In genomic region chr5:163658702-163659567, GRCh38 we compare ENCODE assay signal across 21 cellular contexts.
DNase-seq lines count a peak whose midpoint lies in the region; ATAC-seq and TF ChIP-seq lines count a peak whose summit lies in the region.
"Had no signal": no experiment of that assay in that cellular context is flagged by ENCODE, and none has a peak within 500 bp of the region (broad histone marks: within the 10 kb centered on the region; RNA-seq: fewer than 3 reads in every experiment).

No MANE protein-coding gene starts in this region.

- in situ Hi-C loops in GM13977 (cut with MboI; ENCODE audit: low pct_unique_long_range_greater_than_20kb, low sequenced_read_pairs, unreplicated experiment) = no loop called here

- H3K27ac Mint-ChIP-seq in glutamatergic neuron (ENCODE audit: unreplicated experiment) = peak overlapping the region; percentile 92
- H3K27ac Mint-ChIP-seq: CD4-positive, alpha-beta T cell; nephron progenitor cell had no signal

- no peak for TF ChIP-seq CTCF in glutamatergic neuron (IDR thresholded peaks at IDR 0.05; ENCODE audit: partially characterized antibody, unreplicated experiment)
- TF ChIP-seq CTCF in GM13977 (IDR thresholded peaks at IDR 0.05; ENCODE audit: extremely low read depth, insufficient read depth, missing control alignments) = no peak

- no peak for ATAC-seq in HG02571 (IDR thresholded peaks at IDR 0.05; ENCODE audit: unreplicated experiment)
- no peak for ATAC-seq in activated T-cell treated with anti-CD3 and anti-CD28 coated beads, Interleukin-2, amount 50 U/mL, for 4 hours
- ATAC-seq: left lung, psoas muscle, Right ventricle myocardium inferior had no signal

- H3K27me3 Mint-ChIP-seq in glutamatergic neuron (ENCODE audit: unreplicated experiment) = no peaks in the 10 kb centered on the region
- no peaks in the 10 kb centered on the region for H3K27me3 Mint-ChIP-seq in activated T-cell treated with anti-CD3 and anti-CD28 coated beads, Interleukin-2, amount 50 U/mL, for 4 hours (ENCODE audit: low read depth)

- peak; percentile 98 for DNase-seq in DMS 273 treated with DMSO at 0.1 percent for 48 hours (lab: John Stamatoyannopoulos, UW)
- peak; percentile 5 for DNase-seq in NCI-H2227 (lab: John Stamatoyannopoulos, UW; ENCODE audit: unreplicated experiment)
- DNase-seq in SK-N-DZ (ENCODE audit: low spot score) = peak; percentile 62
- peak; percentile 24 for DNase-seq in glutamatergic neuron
- DNase-seq in GM13977 (ENCODE audit: low spot score) = no peak
- DNase-seq in nucleus accumbens (lab: John Stamatoyannopoulos, UW) = no peak
- no peak for DNase-seq in activated T-cell treated with anti-CD3 and anti-CD28 coated beads, Interleukin-2, amount 50 U/mL, for 4 hours
- DNase-seq: activated naive CD4-positive, alpha-beta T cell; CD4-positive, alpha-beta T cell; DMS79; effector CD8-positive, alpha-beta T cell; head of caudate nucleus; KG1; left lung; NCI-H1105; nephron progenitor cell; psoas muscle; stimulated activated CD4-positive, alpha-beta T cell treated with anti-CD3 and anti-CD28 coated beads, Interleukin-4, amount 100 ng/mL, for 24 hours; uterus had no signal

- H3K36me3 Mint-ChIP-seq in glutamatergic neuron (ENCODE audit: unreplicated experiment) = no peaks in the 10 kb centered on the region
- H3K36me3 Mint-ChIP-seq in activated T-cell treated with anti-CD3 and anti-CD28 coated beads, Interleukin-2, amount 50 U/mL, for 4 hours (ENCODE audit: insufficient read depth) = no peaks in the 10 kb centered on the region

- peak overlapping the region; percentile 26 for H3K4me3 Mint-ChIP-seq in glutamatergic neuron (ENCODE audit: unreplicated experiment)
- no peak overlapping the region for H3K4me3 Mint-ChIP-seq in activated T-cell treated with anti-CD3 and anti-CD28 coated beads, Interleukin-2, amount 50 U/mL, for 4 hours
- H3K4me3 Mint-ChIP-seq: CD4-positive, alpha-beta T cell; nephron progenitor cell had no signal

- peaks cover 31% of the 10 kb centered on the region for H3K4me1 Mint-ChIP-seq in glutamatergic neuron (ENCODE audit: low read depth, unreplicated experiment)
- H3K4me1 Mint-ChIP-seq in activated T-cell treated with anti-CD3 and anti-CD28 coated beads, Interleukin-2, amount 50 U/mL, for 4 hours (ENCODE audit: low read depth) = no peaks in the 10 kb centered on the region
- H3K4me1 Mint-ChIP-seq: nephron progenitor cell had no signal

- peaks cover 7% of the 10 kb centered on the region for H3K9me3 Mint-ChIP-seq in glutamatergic neuron (ENCODE audit: unreplicated experiment)
- H3K9me3 Mint-ChIP-seq in activated T-cell treated with anti-CD3 and anti-CD28 coated beads, Interleukin-2, amount 50 U/mL, for 4 hours = peaks cover 6% of the 10 kb centered on the region

Comparison
In these comparisons a context has a peak if more than half of its experiments do, and no peak if none do; other contexts are left out.
1. DNase-seq: peak in DMS 273 treated with DMSO at 0.1 percent for 48 hours (single experiment), NCI-H2227 (single experiment), SK-N-DZ (single experiment) and glutamatergic neuron (single experiment); none in GM13977 (single experiment), nucleus accumbens (0 of 56) and activated T-cell treated with anti-CD3 and anti-CD28 coated beads, Interleukin-2, amount 50 U/mL, for 4 hours (single experiment).